13 cellular contexts compared by ENCODE assay signal in genomic region chr1:54289061-54289938, GRCh38.
DNase-seq lines count a peak whose midpoint lies in the region; ATAC-seq and TF ChIP-seq lines count a peak whose summit lies in the region.
"Had no signal": no experiment of that assay in that cellular context is flagged by ENCODE, and none has a peak within 500 bp of the region (broad histone marks: within the 10 kb centered on the region; RNA-seq: fewer than 3 reads in every experiment).

No MANE protein-coding gene starts in this region.

- peaks cover 2% of the 10 kb centered on the region for H3K36me3 Mint-ChIP-seq in activated naive CD8-positive, alpha-beta T cell
- peaks cover 0 to 14% (median 0%) of the 10 kb centered on the region in 5 donors for H3K36me3 Mint-ChIP-seq in naive thymus-derived CD4-positive, alpha-beta T cell
- no peaks in the 10 kb centered on the region for H3K36me3 Mint-ChIP-seq in type B pancreatic cell

- no peaks in the 10 kb centered on the region for H3K9me3 Mint-ChIP-seq in activated naive CD8-positive, alpha-beta T cell (ENCODE audit: low read depth)
- peaks cover 0 to 2% (median 0%) of the 10 kb centered on the region in 11 donors for H3K9me3 Mint-ChIP-seq in naive thymus-derived CD4-positive, alpha-beta T cell
- H3K9me3 Mint-ChIP-seq in type B pancreatic cell = no peaks in the 10 kb centered on the region

- H3K27ac ChIP-seq in cardiac muscle cell = peak overlapping the region; percentile 31
- H3K27ac ChIP-seq in heart right ventricle = peak overlapping the region in 4 of 10 donors; percentile 13 to 84 (median 42)
- peak overlapping the region; percentile 52 for H3K27ac ChIP-seq in naive thymus-derived CD4-positive, alpha-beta T cell (ENCODE audit: low read depth, low read length)

- intact Hi-C loops in heart right ventricle (cut with DNase I) = loop anchor here in 1 of 10 donors (5.0 kb wide), 1 partner anchor 87 kb away; the partner anchor contains the start of genes CYB5RL and MRPL37
- intact Hi-C loops in naive thymus-derived CD4-positive, alpha-beta T cell (cut with micrococcal nuclease) = loop anchor here (5.0 to 10.0 kb wide), 2 partner anchors 234 to 237 kb away; partner anchors contain the start of genes TCEANC2 (in 2 of the 2) and TMEM59 (in 2 of the 2)

- H3K36me3 ChIP-seq in cardiac muscle cell (no peaks in the 10 kb centered on the region), heart right ventricle (no peaks in the 10 kb centered on the region)
- no peaks in the 10 kb centered on the region for H3K36me3 ChIP-seq in naive thymus-derived CD4-positive, alpha-beta T cell (ENCODE audit: control insufficient read depth in 2 of 3, insufficient read depth in 3 of 3, low read length in 3 of 3)
- H3K36me3 ChIP-seq: ovary had no signal

- DNase-seq in cardiac muscle cell (ENCODE audit: low read depth in 1 of 2, low spot score in 1 of 2) (no peak), heart right ventricle (no peak), type B pancreatic cell (ENCODE audit: extremely low spot score, unreplicated experiment) (no peak), SKM-1 (lab: John Stamatoyannopoulos, UW; ENCODE audit: unreplicated experiment) (no peak), GM13977 (ENCODE audit: low spot score) (no peak)
- no peak for DNase-seq in naive thymus-derived CD4-positive, alpha-beta T cell
- DNase-seq: activated CD8-positive, alpha-beta memory T cell treated with anti-CD3 and anti-CD28 coated beads, Interleukin-2, amount 50 U/mL, for 4 hours; AML-193; left colon; ovary; stimulated activated CD4-positive, alpha-beta T cell treated with anti-CD3 and anti-CD28 coated beads, Interleukin-4, amount 100 ng/mL, for 1 hour had no signal

- ATAC-seq in heart right ventricle = no peak
- ATAC-seq in naive thymus-derived CD4-positive, alpha-beta T cell = no peak
- ATAC-seq in HG03457 (IDR thresholded peaks at IDR 0.05; ENCODE audit: unreplicated experiment) = no peak
- ATAC-seq: left colon had no signal

- no peaks in the 10 kb centered on the region for H3K27me3 Mint-ChIP-seq in activated naive CD8-positive, alpha-beta T cell
- no peaks in the 10 kb centered on the region for H3K27me3 Mint-ChIP-seq in naive thymus-derived CD4-positive, alpha-beta T cell
- no peaks in the 10 kb centered on the region for H3K27me3 Mint-ChIP-seq in type B pancreatic cell

- CTCF ChIA-PET in naive thymus-derived CD4-positive, alpha-beta T cell (lab: Charles Lee) = interaction anchor here (1.8 kb wide), 1 partner anchor 13 kb away, joined by 5 read pairs; no protein-coding TSS in a partner anchor

- H3K27me3 ChIP-seq in cardiac muscle cell (no peaks in the 10 kb centered on the region), heart right ventricle (no peaks in the 10 kb centered on the region)
- H3K27me3 ChIP-seq in naive thymus-derived CD4-positive, alpha-beta T cell (ENCODE audit: control insufficient read depth in 2 of 2, insufficient read depth in 2 of 2, low read length in 2 of 2) = no peaks in the 10 kb centered on the region
- H3K27me3 ChIP-seq: ovary had no signal

- 83 to 88% methylated on average over 13 of the region's 13 CpGs for WGBS in heart right ventricle, 2 donors

- H3K27ac Mint-ChIP-seq in activated naive CD8-positive, alpha-beta T cell = peak overlapping the region; percentile 88
- peak overlapping the region; percentile 87 to 99 (median 96) for H3K27ac Mint-ChIP-seq in naive thymus-derived CD4-positive, alpha-beta T cell
- H3K27ac Mint-ChIP-seq in type B pancreatic cell = peak overlapping the region; percentile 7

- H3K4me1 Mint-ChIP-seq in activated naive CD8-positive, alpha-beta T cell (ENCODE audit: low read depth) = peaks cover 85% of the 10 kb centered on the region
- peaks cover 52 to 99% (median 92%) of the 10 kb centered on the region in 7 donors for H3K4me1 Mint-ChIP-seq in naive thymus-derived CD4-positive, alpha-beta T cell
- peaks cover 83% of the 10 kb centered on the region for H3K4me1 Mint-ChIP-seq in type B pancreatic cell (ENCODE audit: unreplicated experiment)

- H3K4me1 ChIP-seq in cardiac muscle cell (ENCODE audit: low read depth) (peaks cover 54% of the 10 kb centered on the region), heart right ventricle (peaks cover 33 to 90% (median 71%) of the 10 kb centered on the region in 9 donors)
- peaks cover 6 to 85% of the 10 kb centered on the region in 2 donors for H3K4me1 ChIP-seq in naive thymus-derived CD4-positive, alpha-beta T cell (ENCODE audit: control insufficient read depth in 2 of 2, insufficient read depth in 2 of 2, low read length in 2 of 2)

- H3K9me3 ChIP-seq in cardiac muscle cell (ENCODE audit: low read depth) = no peaks in the 10 kb centered on the region
- H3K9me3 ChIP-seq in heart right ventricle = no peaks in the 10 kb centered on the region
- H3K9me3 ChIP-seq in naive thymus-derived CD4-positive, alpha-beta T cell (ENCODE audit: control insufficient read depth in 2 of 3, low read length in 3 of 3) = no peaks in the 10 kb centered on the region
- H3K9me3 ChIP-seq: ovary had no signal

- TF ChIP-seq CTCF in cardiac muscle cell (IDR thresholded peaks at IDR 0.05; ENCODE audit: low read depth, low read length) = no peak
- TF ChIP-seq CTCF in heart right ventricle (IDR thresholded peaks at IDR 0.05) = no peak
- TF ChIP-seq CTCF in type B pancreatic cell (conservative IDR thresholded peaks at IDR 0.05) = no peak
- no peak for TF ChIP-seq CTCF in GM13977 (IDR thresholded peaks at IDR 0.05; ENCODE audit: extremely low read depth, insufficient read depth, missing control alignments)

- H3K4me3 Mint-ChIP-seq in activated naive CD8-positive, alpha-beta T cell = peak overlapping the region; percentile 42
- H3K4me3 Mint-ChIP-seq in naive thymus-derived CD4-positive, alpha-beta T cell = peak overlapping the region; percentile 37 to 80 (median 60)
- peak overlapping the region; percentile 53 for H3K4me3 Mint-ChIP-seq in type B pancreatic cell

- in situ Hi-C loops in GM13977 (cut with MboI; ENCODE audit: low pct_unique_long_range_greater_than_20kb, low sequenced_read_pairs, unreplicated experiment) = no loop called here

- no peak overlapping the region for H3K4me3 ChIP-seq in cardiac muscle cell
- H3K4me3 ChIP-seq in heart right ventricle = no peak overlapping the region
- H3K4me3 ChIP-seq in naive thymus-derived CD4-positive, alpha-beta T cell (ENCODE audit: low read length) = no peak overlapping the region
- H3K4me3 ChIP-seq: ovary had no signal

- POLR2A ChIA-PET in naive thymus-derived CD4-positive, alpha-beta T cell (lab: Charles Lee) = interaction anchor here (0.7 to 2.5 kb wide), 5 partner anchors 8 to 23 kb away, joined by 3 to 7 read pairs (median 4); no protein-coding TSS in a partner anchor

Comparison
In these comparisons a context has a peak if more than half of its experiments do, and no peak if none do; other contexts are left out.
1. H3K27ac Mint-ChIP-seq: peak in every context shown above with its lines; median percentile 96 in naive thymus-derived CD4-positive, alpha-beta T cell; 88 in activated naive CD8-positive, alpha-beta T cell; 7 in type B pancreatic cell.